In the genomic region with DNA sequence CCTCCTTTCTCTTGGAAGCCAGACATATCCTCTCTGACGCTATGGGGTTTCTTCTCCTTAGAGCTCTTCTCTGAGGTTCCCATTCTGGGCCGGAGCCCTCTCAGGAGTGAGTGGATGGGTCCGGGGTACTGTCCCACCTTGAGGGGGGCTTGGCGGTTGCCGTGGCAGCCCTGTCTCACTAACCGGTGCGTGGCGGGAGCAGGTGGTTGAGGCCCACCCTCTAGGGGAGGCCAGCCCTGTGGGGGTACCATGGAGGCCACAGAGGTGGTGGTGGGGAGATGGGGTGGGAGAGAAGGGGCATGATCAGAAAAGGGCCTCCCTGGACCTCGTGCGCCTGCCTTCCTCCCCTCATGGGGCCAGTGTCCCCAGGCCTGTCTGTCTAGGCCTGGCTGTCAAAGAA, we compare ENCODE assay signal across 19 cellular contexts. TPM values are rescaled to one million over a fixed set of nuclear protein-coding genes. Genes with fewer than 3 reads are reported as not detected.
"Had no signal": no experiment of that assay in that cellular context is flagged by ENCODE, and none has a peak within 500 bp of the region (broad histone marks: within the 10 kb centered on the region; RNA-seq: fewer than 3 reads in every experiment).

No MANE protein-coding gene starts in this region.

- H3K9me3 Mint-ChIP-seq: activated CD4-positive, alpha-beta memory T cell treated with anti-CD3 and anti-CD28 coated beads for 36 hours; endodermal cell; naive thymus-derived CD4-positive, alpha-beta T cell; stimulated activated naive CD8-positive, alpha-beta T cell treated with anti-CD3 and anti-CD28 coated beads, Interleukin-15, Interleukin-2, amounts not matched to agents 100 ng/mL and 50 ng/mL, for 24 hours; T-helper 1 cell treated with Interleukin-12 subunit alpha and Interleukin-12 subunit beta and Interleukin-4 antibody, amounts not matched to agents 30 μg/mL and 1 μg/mL, for 36 hours had no signal

- H3K36me3 Mint-ChIP-seq: activated CD4-positive, alpha-beta memory T cell treated with anti-CD3 and anti-CD28 coated beads for 36 hours; activated CD8-positive, alpha-beta memory T cell treated with anti-CD3 and anti-CD28 coated beads, Interleukin-2, amount 10 ng/mL, durations not matched to agents 7 days and 5 days; naive thymus-derived CD4-positive, alpha-beta T cell had no signal

- H3K27ac ChIP-seq: cardiac muscle cell, dorsolateral prefrontal cortex, left lung, skin epidermis had no signal

- H3K27me3 ChIP-seq: dorsolateral prefrontal cortex, left lung had no signal

- H3K4me3 ChIP-seq: cardiac muscle cell, dorsolateral prefrontal cortex, left lung, mucosa of descending colon, skin epidermis, thoracic aorta had no signal

- H3K4me1 Mint-ChIP-seq: activated CD4-positive, alpha-beta T cell treated with anti-CD3 and anti-CD28 coated beads for 36 hours; activated CD8-positive, alpha-beta memory T cell treated with anti-CD3 and anti-CD28 coated beads, Interleukin-2, amount 10 ng/mL, durations not matched to agents 7 days and 5 days; endodermal cell; naive thymus-derived CD4-positive, alpha-beta T cell had no signal

- H3K27ac Mint-ChIP-seq: activated CD4-positive, alpha-beta memory T cell treated with anti-CD3 and anti-CD28 coated beads for 36 hours; activated CD4-positive, alpha-beta T cell treated with anti-CD3 and anti-CD28 coated beads for 36 hours; activated CD8-positive, alpha-beta memory T cell treated with anti-CD3 and anti-CD28 coated beads, Interleukin-2, amount 10 ng/mL, durations not matched to agents 7 days and 5 days; endodermal cell; naive thymus-derived CD4-positive, alpha-beta T cell; stimulated activated naive CD8-positive, alpha-beta T cell treated with anti-CD3 and anti-CD28 coated beads, Interleukin-15, Interleukin-2, amounts not matched to agents 100 ng/mL and 50 ng/mL, for 24 hours; T-helper 1 cell treated with Interleukin-12 subunit alpha and Interleukin-12 subunit beta and Interleukin-4 antibody, amounts not matched to agents 30 μg/mL and 1 μg/mL, for 36 hours had no signal

- DNase-seq: activated CD4-positive, alpha-beta memory T cell treated with anti-CD3 and anti-CD28 coated beads for 36 hours; activated CD4-positive, alpha-beta T cell treated with anti-CD3 and anti-CD28 coated beads for 36 hours; activated CD8-positive, alpha-beta memory T cell treated with anti-CD3 and anti-CD28 coated beads, Interleukin-2, amount 10 ng/mL, durations not matched to agents 7 days and 5 days; activated effector memory CD4-positive, alpha-beta T cell treated with Interleukin-2 at 50 U/mL for 16 hours; activated naive CD4-positive, alpha-beta T cell treated with anti-CD3 and anti-CD28 coated beads, Interleukin-2, amount 50 U/mL, for 16 hours; activated T-cell treated with anti-CD3 and anti-CD28 coated beads, Interleukin-2, amount 50 U/mL, for 1 hour; dorsolateral prefrontal cortex; endodermal cell; left lung; mammary epithelial cell; mucosa of descending colon; naive thymus-derived CD4-positive, alpha-beta T cell; stimulated activated CD4-positive, alpha-beta T cell treated with anti-CD3 and anti-CD28 coated beads, Interleukin-4, amount 100 ng/mL, for 4 hours; stimulated activated CD8-positive, alpha-beta memory T cell treated with anti-CD3 and anti-CD28 coated beads, Interleukin-4, amount 100 ng/mL, for 48 hours had no signal

- H3K9me3 ChIP-seq: left lung, mucosa of descending colon, thoracic aorta had no signal

- H3K4me3 Mint-ChIP-seq: activated CD4-positive, alpha-beta memory T cell treated with anti-CD3 and anti-CD28 coated beads for 36 hours; activated CD4-positive, alpha-beta T cell treated with anti-CD3 and anti-CD28 coated beads for 36 hours; activated CD8-positive, alpha-beta memory T cell treated with anti-CD3 and anti-CD28 coated beads, Interleukin-2, amount 10 ng/mL, durations not matched to agents 7 days and 5 days; endodermal cell; naive thymus-derived CD4-positive, alpha-beta T cell; stimulated activated naive CD8-positive, alpha-beta T cell treated with anti-CD3 and anti-CD28 coated beads, Interleukin-15, Interleukin-2, amounts not matched to agents 100 ng/mL and 50 ng/mL, for 24 hours; T-helper 1 cell treated with Interleukin-12 subunit alpha and Interleukin-12 subunit beta and Interleukin-4 antibody, amounts not matched to agents 30 μg/mL and 1 μg/mL, for 36 hours had no signal

- H3K4me1 ChIP-seq: left lung had no signal

- H3K36me3 ChIP-seq: left lung had no signal

- ATAC-seq: activated CD4-positive, alpha-beta T cell treated with anti-CD3 and anti-CD28 coated beads for 36 hours; activated CD8-positive, alpha-beta memory T cell treated with anti-CD3 and anti-CD28 coated beads, Interleukin-2, amount 10 ng/mL, durations not matched to agents 7 days and 5 days; left lung; mucosa of descending colon; naive thymus-derived CD4-positive, alpha-beta T cell had no signal

RNA-seq across cellular contexts. Expression of a gene that starts 22.4 kb away (rescaled TPM):
- total RNA-seq: activated CD4-positive, alpha-beta memory T cell treated with anti-CD3 and anti-CD28 coated beads for 36 hours; activated CD4-positive, alpha-beta T cell treated with anti-CD3 and anti-CD28 coated beads for 36 hours; naive thymus-derived CD4-positive, alpha-beta T cell had no signal
- polyA plus RNA-seq: naive thymus-derived CD4-positive, alpha-beta T cell had no signal
